ENCODE assay signal across 12 cellular contexts in genomic region chr10:93461807-93462178, GRCh38. TPM values are rescaled to one million over a fixed set of nuclear protein-coding genes. Genes with fewer than 3 reads are reported as not detected.
DNase-seq lines count a peak whose midpoint lies in the region; ATAC-seq and TF ChIP-seq lines count a peak whose summit lies in the region.
"Had no signal": no experiment of that assay in that cellular context is flagged by ENCODE, and none has a peak within 500 bp of the region (broad histone marks: within the 10 kb centered on the region; RNA-seq: fewer than 3 reads in every experiment).

No MANE protein-coding gene starts in this region.

- intact Hi-C loops in PC-9 (cut with micrococcal nuclease; ENCODE audit: unreplicated experiment) = no loop called here
- intact Hi-C loops in CD4-positive, alpha-beta T cell (cut with DNase I, micrococcal nuclease) = no loop called here

- no peak overlapping the region for H3K9ac ChIP-seq in subcutaneous abdominal adipose tissue (ENCODE audit: low read length in 5 of 5)

- peaks cover 9% of the 10 kb centered on the region; the same call in 2 of the 3 replicates for H3K4me1 Mint-ChIP-seq in GM23338
- no peaks in the 10 kb centered on the region for H3K4me1 Mint-ChIP-seq in CD4-positive, alpha-beta T cell (ENCODE audit: low read depth)

- H3K9me3 Mint-ChIP-seq in GM23338 = no peaks in the 10 kb centered on the region
- no peaks in the 10 kb centered on the region for H3K9me3 Mint-ChIP-seq in CD4-positive, alpha-beta T cell

- no TSS peak for BruUV-seq in PC-9 (replicated peaks; lab: Mats Ljungman, UMichigan)

- no peak overlapping the region for H3K27ac Mint-ChIP-seq in GM23338
- no peak overlapping the region for H3K27ac Mint-ChIP-seq in CD4-positive, alpha-beta T cell

- H3K4me3 ChIP-seq in PC-9 (no peak overlapping the region), fibroblast of pulmonary artery (replicated peaks; ENCODE audit: low read depth, low read length) (no peak overlapping the region), subcutaneous abdominal adipose tissue (ENCODE audit: low read depth in 1 of 5, low read length in 5 of 5) (no peak overlapping the region), GM23338 (no peak overlapping the region)

- H3K9me2 ChIP-seq in PC-9 (ENCODE audit: insufficient read depth) = no peaks in the 10 kb centered on the region
- H3K9me2 ChIP-seq in GM23338 (ENCODE audit: insufficient read depth) = no peaks in the 10 kb centered on the region

- H3K27ac ChIP-seq in PC-9 (peak overlapping the region; percentile 23; the same call in 1 of the 2 replicates), subcutaneous abdominal adipose tissue (ENCODE audit: low read depth, low read length) (peak overlapping the region; percentile 29), GM23338 (ENCODE audit: low read depth) (no peak overlapping the region)
- H3K27ac ChIP-seq in CD4-positive, alpha-beta T cell (ENCODE audit: low read depth, low read length) = no peak overlapping the region
- H3K27ac ChIP-seq: 22Rv1 had no signal

- H3K4me1 ChIP-seq in PC-9 (replicated peaks; ENCODE audit: insufficient read depth) = peaks cover 18% of the 10 kb centered on the region
- peaks cover 13 to 84% (median 72%) of the 10 kb centered on the region in 5 donors for H3K4me1 ChIP-seq in subcutaneous abdominal adipose tissue (ENCODE audit: control insufficient read depth in 5 of 5, insufficient read depth in 5 of 5, low read length in 5 of 5)
- no peaks in the 10 kb centered on the region for H3K4me1 ChIP-seq in GM23338 (ENCODE audit: insufficient read depth)

- POLR2A ChIA-PET in PC-9 (lab: Charles Lee; ENCODE audit: unreplicated experiment) = interaction anchor here (0.6 to 0.7 kb wide), 9 partner anchors 14 to 456 kb away, joined by 3 to 7 read pairs (median 4); partner anchors contain the start of gene MYOF
- POLR2A ChIA-PET in CD4-positive, alpha-beta T cell (lab: Charles Lee) = no interaction called here

- H4K20me1 ChIP-seq in PC-9 (ENCODE audit: insufficient read depth) = no peaks in the 10 kb centered on the region
- H4K20me1 ChIP-seq in GM23338 (replicated peaks; ENCODE audit: insufficient read depth) = no peaks in the 10 kb centered on the region

- H3K4me3 Mint-ChIP-seq in GM23338 = no peak overlapping the region
- no peak overlapping the region for H3K4me3 Mint-ChIP-seq in CD4-positive, alpha-beta T cell

- peaks cover 62% of the 10 kb centered on the region for H3K79me2 ChIP-seq in PC-9 (ENCODE audit: low read depth)
- H3K79me2 ChIP-seq in GM23338 (replicated peaks; ENCODE audit: insufficient read depth) = no peaks in the 10 kb centered on the region

- ATAC-seq in GM23338 = no peak
- ATAC-seq in CD4-positive, alpha-beta T cell (ENCODE audit: poor library complexity) = no peak
- ATAC-seq: activated CD4-positive, CD25-positive, alpha-beta regulatory T cell treated with anti-CD3 and anti-CD28 coated beads, Interleukin-2, amount 50 U/mL, for 24 hours had no signal

- H3K36me3 ChIP-seq in PC-9 (ENCODE audit: low read depth) = no peaks in the 10 kb centered on the region
- no peaks in the 10 kb centered on the region for H3K36me3 ChIP-seq in subcutaneous abdominal adipose tissue (ENCODE audit: control insufficient read depth in 5 of 5, insufficient read depth in 5 of 5, low read length in 5 of 5)
- no peaks in the 10 kb centered on the region for H3K36me3 ChIP-seq in GM23338 (ENCODE audit: insufficient read depth)

- H3K27me3 ChIP-seq in PC-9 (ENCODE audit: insufficient read depth, low read depth) (no peaks in the 10 kb centered on the region), subcutaneous abdominal adipose tissue (ENCODE audit: control insufficient read depth in 5 of 5, insufficient read depth in 4 of 5, low read length in 5 of 5) (no peaks in the 10 kb centered on the region), GM23338 (ENCODE audit: insufficient read depth) (no peaks in the 10 kb centered on the region)
- H3K27me3 ChIP-seq in CD4-positive, alpha-beta T cell (ENCODE audit: control insufficient read depth, insufficient read depth, low read length) = no peaks in the 10 kb centered on the region

- CTCF ChIA-PET in PC-9 (lab: Charles Lee) = interaction anchor here (0.7 to 2.0 kb wide), 2 partner anchors 20 to 86 kb away, joined by 4 to 12 read pairs; partner anchors contain the start of gene MYOF
- CTCF ChIA-PET in CD4-positive, alpha-beta T cell (lab: Charles Lee) = no interaction called here

- TF ChIP-seq CTCF in PC-9 (conservative IDR thresholded peaks at IDR 0.05) = no peak
- TF ChIP-seq CTCF in fibroblast of pulmonary artery (IDR thresholded peaks at IDR 0.05; ENCODE audit: low read length, missing control alignments) = no peak
- no peak for TF ChIP-seq CTCF in GM23338 (conservative IDR thresholded peaks at IDR 0.05; ENCODE audit: low read depth in 2 of 2)
- TF ChIP-seq CTCF in CD4-positive, alpha-beta T cell (IDR thresholded peaks at IDR 0.05) = no peak

- H3K36me3 Mint-ChIP-seq in GM23338 (ENCODE audit: low read depth) = no peaks in the 10 kb centered on the region
- no peaks in the 10 kb centered on the region for H3K36me3 Mint-ChIP-seq in CD4-positive, alpha-beta T cell (ENCODE audit: low read depth)

- H3F3A ChIP-seq in PC-9 (ENCODE audit: insufficient read depth, low read depth) = peaks cover 30% of the 10 kb centered on the region; the same call in 1 of the 2 replicates
- H3F3A ChIP-seq in GM23338 (replicated peaks; ENCODE audit: low read depth) = no peaks in the 10 kb centered on the region

- DNase-seq in DMS 273 (lab: John Stamatoyannopoulos, UW; ENCODE audit: unreplicated experiment) (peak; percentile 37), DMS 273 treated with DMSO at 0.1 percent for 48 hours (lab: John Stamatoyannopoulos, UW) (no peak), PC-9 (peak in 1 of 2 experiments; percentile 66), fibroblast of pulmonary artery (ENCODE audit: low read depth) (peak; percentile 72), retina (no peak), GM23338 (ENCODE audit: low spot score) (no peak)
- DNase-seq in CD4-positive, alpha-beta T cell = no peak
- DNase-seq: foreskin melanocyte; stimulated activated CD4-positive, alpha-beta T cell treated with anti-CD3 and anti-CD28 coated beads, Interleukin-2, amount 100 ng/mL, for 48 hours had no signal

- H2AFZ ChIP-seq in PC-9 (no peak overlapping the region), GM23338 (no peak overlapping the region)

- peaks cover 2% of the 10 kb centered on the region for H3K27me3 Mint-ChIP-seq in GM23338 (ENCODE audit: insufficient read depth, low read depth, poor library complexity)
- H3K27me3 Mint-ChIP-seq in CD4-positive, alpha-beta T cell = no peaks in the 10 kb centered on the region

- peak overlapping the region; percentile 10; the same call in 1 of the 2 replicates for H3K4me2 ChIP-seq in PC-9
- no peak overlapping the region for H3K4me2 ChIP-seq in GM23338

- H3K9me3 ChIP-seq in PC-9 (ENCODE audit: insufficient read depth, low read depth) = no peaks in the 10 kb centered on the region
- no peaks in the 10 kb centered on the region for H3K9me3 ChIP-seq in subcutaneous abdominal adipose tissue (ENCODE audit: control insufficient read depth in 5 of 5, low read length in 5 of 5)
- H3K9me3 ChIP-seq in CD4-positive, alpha-beta T cell (ENCODE audit: control insufficient read depth, low read length) = no peaks in the 10 kb centered on the region

TF ChIP-seq in GM23338, 12 proteins besides CTCF, POLR2A, EP300 and RAD21 (continues in another document):
- no peak for TF ChIP-seq JUNB (IDR thresholded peaks at IDR 0.05; ENCODE audit: unreplicated experiment)
- TF ChIP-seq, protein P1, sequence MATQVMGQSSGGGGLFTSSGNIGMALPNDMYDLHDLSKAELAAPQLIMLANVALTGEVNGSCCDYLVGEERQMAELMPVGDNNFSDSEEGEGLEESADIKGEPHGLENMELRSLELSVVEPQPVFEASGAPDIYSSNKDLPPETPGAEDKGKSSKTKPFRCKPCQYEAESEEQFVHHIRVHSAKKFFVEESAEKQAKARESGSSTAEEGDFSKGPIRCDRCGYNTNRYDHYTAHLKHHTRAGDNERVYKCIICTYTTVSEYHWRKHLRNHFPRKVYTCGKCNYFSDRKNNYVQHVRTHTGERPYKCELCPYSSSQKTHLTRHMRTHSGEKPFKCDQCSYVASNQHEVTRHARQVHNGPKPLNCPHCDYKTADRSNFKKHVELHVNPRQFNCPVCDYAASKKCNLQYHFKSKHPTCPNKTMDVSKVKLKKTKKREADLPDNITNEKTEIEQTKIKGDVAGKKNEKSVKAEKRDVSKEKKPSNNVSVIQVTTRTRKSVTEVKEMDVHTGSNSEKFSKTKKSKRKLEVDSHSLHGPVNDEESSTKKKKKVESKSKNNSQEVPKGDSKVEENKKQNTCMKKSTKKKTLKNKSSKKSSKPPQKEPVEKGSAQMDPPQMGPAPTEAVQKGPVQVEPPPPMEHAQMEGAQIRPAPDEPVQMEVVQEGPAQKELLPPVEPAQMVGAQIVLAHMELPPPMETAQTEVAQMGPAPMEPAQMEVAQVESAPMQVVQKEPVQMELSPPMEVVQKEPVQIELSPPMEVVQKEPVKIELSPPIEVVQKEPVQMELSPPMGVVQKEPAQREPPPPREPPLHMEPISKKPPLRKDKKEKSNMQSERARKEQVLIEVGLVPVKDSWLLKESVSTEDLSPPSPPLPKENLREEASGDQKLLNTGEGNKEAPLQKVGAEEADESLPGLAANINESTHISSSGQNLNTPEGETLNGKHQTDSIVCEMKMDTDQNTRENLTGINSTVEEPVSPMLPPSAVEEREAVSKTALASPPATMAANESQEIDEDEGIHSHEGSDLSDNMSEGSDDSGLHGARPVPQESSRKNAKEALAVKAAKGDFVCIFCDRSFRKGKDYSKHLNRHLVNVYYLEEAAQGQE (IDR thresholded peaks at IDR 0.05; ENCODE audit: unreplicated experiment) = no peak

RNA-seq across cellular contexts. Expression of gene MYOF, which starts 20.3 kb away (rescaled TPM):
- 255 and 274 TPM in 2 replicates for total RNA-seq in PC-9 (2021)
- total RNA-seq in GM23338 (2014; rRNA removed; shearing (Covaris generic)) = 0.54 and 1.4 TPM in 2 replicates
- polyA plus RNA-seq in GM23338 (2016; fragmentation: Nextera tagmentation; extraction: Ambion mirVana) = 0.45 and 0.82 TPM in 2 replicates
- total RNA-seq in CD4-positive, alpha-beta T cell = under 1 TPM; 0.14 to 0.27 TPM

RNA-seq across cellular contexts. Expression of gene CEP55, which starts 34.6 kb away (rescaled TPM):
- 29.6 and 38.9 TPM in 2 replicates for total RNA-seq in PC-9 (2021)
- 15.0 and 22.4 TPM in 2 replicates for total RNA-seq in GM23338 (2014; rRNA removed; shearing (Covaris generic))
- polyA plus RNA-seq in GM23338 (2016; fragmentation: Nextera tagmentation; extraction: Ambion mirVana) = 12.4 and 13.2 TPM in 2 replicates
- total RNA-seq in CD4-positive, alpha-beta T cell = under 1 TPM; 0.16 to 0.17 TPM

Comparison
In these comparisons a context has a peak if more than half of its experiments do, and no peak if none do; other contexts are left out.
1. DNase-seq: peak in DMS 273 (single experiment) and fibroblast of pulmonary artery (single experiment); none in DMS 273 treated with DMSO at 0.1 percent for 48 hours (single experiment), retina (single experiment), GM23338 (single experiment) and CD4-positive, alpha-beta T cell (0 of 10).
2. H3K27ac ChIP-seq: peak in PC-9 (single experiment) and subcutaneous abdominal adipose tissue (single experiment); none in GM23338 (single experiment) and CD4-positive, alpha-beta T cell (single experiment).
3. RNA of gene MYOF, which starts 20.3 kb away (total RNA-seq): 255 to 274 TPM in PC-9; 0.54 to 1.4 TPM in GM23338 and 0.14 to 0.27 TPM in CD4-positive, alpha-beta T cell; every median in the first group is over 100 times any median in the second.
4. RNA of gene CEP55, which starts 34.6 kb away (total RNA-seq): 29.6 to 38.9 TPM in PC-9 and 15.0 to 22.4 TPM in GM23338; 0.16 to 0.17 TPM in CD4-positive, alpha-beta T cell; every median in the first group is over 10 times any median in the second.